7 cellular contexts compared by ENCODE assay signal in genomic region chr7:602341-603141, GRCh38.
DNase-seq lines count a peak whose midpoint lies in the region; ATAC-seq and TF ChIP-seq lines count a peak whose summit lies in the region.

No MANE protein-coding gene starts in this region.

- H3K27me3 ChIP-seq in HUES6 (ENCODE audit: control insufficient read depth, insufficient read depth, low read length) (no peaks in the 10 kb centered on the region), tibial artery (no peaks in the 10 kb centered on the region)

- intact Hi-C loops in mucosa of descending colon (cut with DNase I, micrococcal nuclease) (no loop called here), tibial artery (cut with DNase I; ENCODE audit: low total_unique reads) (loop anchor here (5.0 kb wide), 1 partner anchor 85 kb away; the partner anchor contains the start of gene PDGFA)

- no peak overlapping the region for H3K4me3 ChIP-seq in HUES6 (ENCODE audit: low read depth, low read length)
- no peak overlapping the region for H3K4me3 ChIP-seq in mucosa of descending colon
- peak overlapping the region in 1 of 2 donors; percentile 27 for H3K4me3 ChIP-seq in tibial artery

- H3K9ac ChIP-seq in HUES6 (ENCODE audit: low read length): peak overlapping the region; percentile 16

- H3K4me1 ChIP-seq in HUES6 (ENCODE audit: control insufficient read depth, insufficient read depth, low read length) (peaks cover 36% of the 10 kb centered on the region; the same call in 1 of the 2 replicates), mucosa of descending colon (ENCODE audit: low read depth) (peaks cover 5% of the 10 kb centered on the region), tibial artery (peaks cover 0 to 59% (median 45%) of the 10 kb centered on the region in 4 donors)

- peak; percentile 33 for DNase-seq in activated gamma-delta T cell treated with anti-CD3 and anti-CD28 coated beads, Interleukin-2, amount 50 U/mL, for 16 hours (ENCODE audit: low read depth)
- DNase-seq in mucosa of descending colon (peak in 1 of 3 donors; percentile 73), tibial artery (peak in 1 of 2 donors; percentile 77), amygdala (lab: John Stamatoyannopoulos, UW) (no peak), cerebellar cortex (ENCODE audit: low spot score) (no peak)

- H3K36me3 ChIP-seq in HUES6 (ENCODE audit: control insufficient read depth, insufficient read depth, low read length) (peaks cover 4% of the 10 kb centered on the region; the same call in 1 of the 2 replicates), mucosa of descending colon (ENCODE audit: low read depth) (no peaks in the 10 kb centered on the region), tibial artery (no peaks in the 10 kb centered on the region)

- TF ChIP-seq CTCF in mucosa of descending colon (IDR thresholded peaks at IDR 0.05) (no peak), tibial artery (IDR thresholded peaks at IDR 0.05) (no peak)

- H3K9me3 ChIP-seq in HUES6 (ENCODE audit: control insufficient read depth, insufficient read depth, low read depth, low read length): no peaks in the 10 kb centered on the region
- H3K9me3 ChIP-seq in mucosa of descending colon: no peaks in the 10 kb centered on the region
- H3K9me3 ChIP-seq in tibial artery: no peaks in the 10 kb centered on the region

- H3K27ac ChIP-seq in HUES6 (ENCODE audit: low read depth, low read length): peak overlapping the region; percentile 9; the same call in 1 of the 2 replicates
- peak overlapping the region; percentile 89 to 91 for H3K27ac ChIP-seq in tibial artery

- ATAC-seq in mucosa of descending colon: peak; percentile 21
- ATAC-seq in GM21529 (IDR thresholded peaks at IDR 0.05; ENCODE audit: unreplicated experiment): no peak
